Comparison of ENCODE assay signal across 26 cellular contexts in genomic region chr10:124157286-124157685, GRCh38.
DNase-seq lines count a peak whose midpoint lies in the region; TF ChIP-seq lines count a peak whose summit lies in the region.
"Had no signal": no experiment of that assay in that cellular context is flagged by ENCODE, and none has a peak within 500 bp of the region (broad histone marks: within the 10 kb centered on the region; RNA-seq: fewer than 3 reads in every experiment).

No MANE protein-coding gene starts in this region.

- H3K27me3 ChIP-seq in stomach = peaks cover 0 to 5% (median 0%) of the 10 kb centered on the region in 3 donors
- H3K27me3 ChIP-seq: brain microvascular endothelial cell, colonic mucosa, uterus had no signal

- peaks cover 49% of the 10 kb centered on the region for H3K4me1 Mint-ChIP-seq in chondrocyte (ENCODE audit: low read depth)
- H3K4me1 Mint-ChIP-seq in mesothelial cell of epicardium = peaks cover 16% of the 10 kb centered on the region

- no peak for TF ChIP-seq EP300 in stomach (IDR thresholded peaks at IDR 0.05)

- intact Hi-C loops in stomach (cut with DNase I; ENCODE audit: low total_unique reads) = no loop called here

- TF ChIP-seq CTCF in chondrocyte (IDR thresholded peaks at IDR 0.05) (peak; percentile 60), mesothelial cell of epicardium (IDR thresholded peaks at IDR 0.05; ENCODE audit: unreplicated experiment) (no peak), stomach (IDR thresholded peaks at IDR 0.05) (no peak)

- WGBS in stomach, 5 donors = 45 to 85% (median 80%) methylated on average over 5 of the region's 5 CpGs

- H3K36me3 Mint-ChIP-seq in chondrocyte (ENCODE audit: low read depth) (peaks cover 3% of the 10 kb centered on the region), mesothelial cell of epicardium (peaks cover 2% of the 10 kb centered on the region)
- H3K36me3 Mint-ChIP-seq: activated naive CD8-positive, alpha-beta T cell treated with anti-CD3 and anti-CD28 coated beads, Interleukin-2, amount 10 ng/mL, durations not matched to agents 7 days and 5 days had no signal

- H3K4me1 ChIP-seq in stomach = peaks cover 29 to 41% (median 32%) of the 10 kb centered on the region in 4 donors

- peak overlapping the region in 1 of 5 donors; percentile 58 for H3K27ac ChIP-seq in stomach
- H3K27ac ChIP-seq: brain microvascular endothelial cell, colonic mucosa, suprapubic skin had no signal

- peaks cover 5% of the 10 kb centered on the region for H3K9me3 Mint-ChIP-seq in chondrocyte (ENCODE audit: low read depth)
- peaks cover 7% of the 10 kb centered on the region for H3K9me3 Mint-ChIP-seq in mesothelial cell of epicardium
- H3K9me3 Mint-ChIP-seq: activated CD4-positive, alpha-beta memory T cell treated with anti-CD3 and anti-CD28 coated beads, Interleukin-2, amount 10 ng/mL, durations not matched to agents 7 days and 5 days; CD4-positive, alpha-beta T cell had no signal

- peaks cover 2% of the 10 kb centered on the region for H3K27me3 Mint-ChIP-seq in chondrocyte (ENCODE audit: low read depth)
- H3K27me3 Mint-ChIP-seq in mesothelial cell of epicardium (ENCODE audit: low read depth) = peaks cover 17% of the 10 kb centered on the region

- no peak overlapping the region for H3K4me3 ChIP-seq in stomach
- H3K4me3 ChIP-seq: colonic mucosa, esophagus squamous epithelium, skin epidermis, suprapubic skin, uterus had no signal

- H3K27ac Mint-ChIP-seq in chondrocyte (ENCODE audit: unreplicated experiment) (peak overlapping the region; percentile 93), mesothelial cell of epicardium (peak overlapping the region; percentile 10)
- H3K27ac Mint-ChIP-seq: activated CD4-positive, alpha-beta memory T cell treated with anti-CD3 and anti-CD28 coated beads, Interleukin-2, amount 10 ng/mL, durations not matched to agents 7 days and 5 days; activated naive CD8-positive, alpha-beta T cell treated with anti-CD3 and anti-CD28 coated beads, Interleukin-2, amount 10 ng/mL, durations not matched to agents 7 days and 5 days; CD4-positive, alpha-beta T cell; progenitor cell of endocrine pancreas had no signal

- H3K9me3 ChIP-seq in stomach = no peaks in the 10 kb centered on the region
- H3K9me3 ChIP-seq: colonic mucosa, esophagus squamous epithelium, suprapubic skin, uterus had no signal

- H3K4me3 Mint-ChIP-seq in chondrocyte (ENCODE audit: unreplicated experiment) = no peak overlapping the region
- no peak overlapping the region for H3K4me3 Mint-ChIP-seq in mesothelial cell of epicardium
- H3K4me3 Mint-ChIP-seq: activated CD4-positive, alpha-beta memory T cell treated with anti-CD3 and anti-CD28 coated beads, Interleukin-2, amount 10 ng/mL, durations not matched to agents 7 days and 5 days; activated naive CD8-positive, alpha-beta T cell treated with anti-CD3 and anti-CD28 coated beads, Interleukin-2, amount 10 ng/mL, durations not matched to agents 7 days and 5 days; CD4-positive, alpha-beta T cell had no signal

- no peaks in the 10 kb centered on the region for H3K36me3 ChIP-seq in stomach
- H3K36me3 ChIP-seq: brain microvascular endothelial cell, colonic mucosa, esophagus squamous epithelium, suprapubic skin, uterus had no signal

- TF ChIP-seq POLR2A in stomach (IDR thresholded peaks at IDR 0.05) = no peak

- DNase-seq in EL (peak; percentile 43), chondrocyte (ENCODE audit: low spot score) (no peak), mesothelial cell of epicardium (ENCODE audit: low spot score in 2 of 2, unreplicated experiment in 2 of 2) (no peak), stomach (peak; percentile 9), GM19238 (ENCODE audit: insufficient read length, low spot score) (no peak)
- no peak for DNase-seq in stimulated activated CD4-positive, alpha-beta T cell treated with anti-CD3 and anti-CD28 coated beads, Interleukin-4, amount 100 ng/mL, for 24 hours
- no peak for DNase-seq in stimulated activated CD4-positive, alpha-beta T cell treated with anti-CD3 and anti-CD28 coated beads, Interleukin-15, amount 100 ng/mL, for 24 hours
- DNase-seq in activated CD4-positive, CD25-positive, alpha-beta regulatory T cell treated with anti-CD3 and anti-CD28 coated beads, Interleukin-2, amount 50 U/mL, for 72 hours = no peak
- DNase-seq: activated CD4-positive, alpha-beta memory T cell treated with anti-CD3 and anti-CD28 coated beads, Interleukin-2, amount 10 ng/mL, durations not matched to agents 7 days and 5 days; activated effector memory CD4-positive, alpha-beta T cell treated with Interleukin-2 at 50 U/mL for 16 hours; activated naive CD8-positive, alpha-beta T cell treated with anti-CD3 and anti-CD28 coated beads, Interleukin-2, amount 10 ng/mL, durations not matched to agents 7 days and 5 days; brain microvascular endothelial cell; CD4-positive, alpha-beta T cell; colonic mucosa; DMS 273 treated with DMSO at 0.1 percent for 48 hours; esophagus squamous epithelium; H7; MV-4-11; NCI-H2227 treated with DMSO at 0.1 percent for 48 hours; RPMI8226; stimulated activated CD4-positive, alpha-beta T cell treated with anti-CD3 and anti-CD28 coated beads, Interleukin-2, amount 100 ng/mL, for 24 hours; T-helper 1 cell; uterus had no signal

Comparison
In these comparisons a context has a peak if more than half of its experiments do, and no peak if none do; other contexts are left out.
1. DNase-seq: peak in EL (single experiment) and stomach (single experiment); none in chondrocyte (single experiment), mesothelial cell of epicardium (0 of 2), stimulated activated CD4-positive, alpha-beta T cell treated with anti-CD3 and anti-CD28 coated beads, Interleukin-4, amount 100 ng/mL, for 24 hours (single experiment), stimulated activated CD4-positive, alpha-beta T cell treated with anti-CD3 and anti-CD28 coated beads, Interleukin-15, amount 100 ng/mL, for 24 hours (single experiment), activated CD4-positive, CD25-positive, alpha-beta regulatory T cell treated with anti-CD3 and anti-CD28 coated beads, Interleukin-2, amount 50 U/mL, for 72 hours (single experiment) and GM19238 (single experiment).